16 cellular contexts compared by ENCODE assay signal in the genomic region with DNA sequence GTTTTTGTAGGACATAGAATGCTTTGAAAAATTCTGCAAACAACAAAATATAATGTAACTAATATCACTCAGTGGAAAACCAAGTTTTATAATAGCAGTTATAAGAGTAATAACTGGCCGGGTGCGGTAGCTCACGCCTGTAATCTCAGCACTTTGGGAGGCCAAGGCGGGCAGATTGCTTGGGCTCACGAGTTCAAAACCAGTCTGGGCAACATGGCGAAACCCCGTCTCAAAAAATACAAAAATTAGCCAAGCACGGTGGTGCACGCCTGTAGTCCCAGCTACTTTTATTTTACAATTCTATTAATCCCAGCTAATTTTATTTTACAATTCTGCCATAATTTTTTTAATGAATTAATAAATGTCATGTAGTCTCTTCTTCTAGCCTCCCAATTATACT. TPM values are rescaled to one million over a fixed set of nuclear protein-coding genes. Genes with fewer than 3 reads are reported as not detected.
DNase-seq lines count a peak whose midpoint lies in the region; ATAC-seq and TF ChIP-seq lines count a peak whose summit lies in the region.
"Had no signal": no experiment of that assay in that cellular context is flagged by ENCODE, and none has a peak within 500 bp of the region (broad histone marks: within the 10 kb centered on the region; RNA-seq: fewer than 3 reads in every experiment).

No MANE protein-coding gene starts in this region.

- H3K27ac Mint-ChIP-seq in activated naive CD4-positive, alpha-beta T cell treated with anti-CD3 and anti-CD28 coated beads, Interleukin-2, amount 50 U/mL, for 24 hours, result peak overlapping the region; percentile 82
- H3K27ac Mint-ChIP-seq in immature natural killer cell, result peak overlapping the region; percentile 70 to 100 (median 92)
- no peak overlapping the region for H3K27ac Mint-ChIP-seq in progenitor cell of endocrine pancreas

- no TSS peak for BruUV-seq in PC-3 (replicated peaks; lab: Mats Ljungman, UMichigan)

- ATAC-seq in HG03442 (IDR thresholded peaks at IDR 0.05; ENCODE audit: unreplicated experiment) (no peak), PC-3 (no peak)
- ATAC-seq: gastroesophageal sphincter had no signal

- peak overlapping the region; percentile 91 for H3K4me3 Mint-ChIP-seq in activated naive CD4-positive, alpha-beta T cell treated with anti-CD3 and anti-CD28 coated beads, Interleukin-2, amount 50 U/mL, for 24 hours
- H3K4me3 Mint-ChIP-seq in immature natural killer cell, result peak overlapping the region; percentile 90 to 99 (median 92)
- no peak overlapping the region for H3K4me3 Mint-ChIP-seq in progenitor cell of endocrine pancreas (ENCODE audit: low read depth)

- no peaks in the 10 kb centered on the region for H3K27me3 ChIP-seq in SU-DHL-6 (ENCODE audit: low read length)
- no peaks in the 10 kb centered on the region for H3K27me3 ChIP-seq in PC-3 (ENCODE audit: low read length)
- H3K27me3 ChIP-seq: gastroesophageal sphincter had no signal

- TF ChIP-seq CTCF in SU-DHL-6 (IDR thresholded peaks at IDR 0.05; ENCODE audit: insufficient read depth, low read length, poor library complexity, severe bottlenecking), result no peak
- no peak for TF ChIP-seq CTCF in PC-3 (conservative IDR thresholded peaks at IDR 0.05; ENCODE audit: low read depth, low read length)
- no peak for TF ChIP-seq CTCF in progenitor cell of endocrine pancreas (IDR thresholded peaks at IDR 0.05; ENCODE audit: unreplicated experiment)

- H3K9me3 ChIP-seq in SU-DHL-6 (ENCODE audit: insufficient read depth, low read length) (no peaks in the 10 kb centered on the region), PC-3 (ENCODE audit: low read length) (no peaks in the 10 kb centered on the region)
- H3K9me3 ChIP-seq: gastroesophageal sphincter, SK-N-SH had no signal

- peak overlapping the region; percentile 89 for H3K9ac ChIP-seq in SU-DHL-6 (ENCODE audit: low read length)
- H3K9ac ChIP-seq in PC-3 (ENCODE audit: low read length), result no peak overlapping the region
- H3K9ac ChIP-seq: SK-N-SH had no signal

- no peaks in the 10 kb centered on the region for H3K27me3 Mint-ChIP-seq in activated naive CD4-positive, alpha-beta T cell treated with anti-CD3 and anti-CD28 coated beads, Interleukin-2, amount 50 U/mL, for 24 hours
- H3K27me3 Mint-ChIP-seq in immature natural killer cell (ENCODE audit: low read depth in 3 of 3), result peaks cover 4 to 25% (median 14%) of the 10 kb centered on the region in 3 donors
- no peaks in the 10 kb centered on the region for H3K27me3 Mint-ChIP-seq in progenitor cell of endocrine pancreas

- H3K4me1 Mint-ChIP-seq in activated naive CD4-positive, alpha-beta T cell treated with anti-CD3 and anti-CD28 coated beads, Interleukin-2, amount 50 U/mL, for 24 hours, result peaks cover 53% of the 10 kb centered on the region
- peaks cover 51 to 66% of the 10 kb centered on the region in 2 donors for H3K4me1 Mint-ChIP-seq in immature natural killer cell
- peaks cover 24% of the 10 kb centered on the region for H3K4me1 Mint-ChIP-seq in progenitor cell of endocrine pancreas (ENCODE audit: low read depth)

- POLR2A ChIA-PET in PC-3 (lab: Charles Lee; ENCODE audit: unreplicated experiment), result no interaction called here

- H3K9me2 ChIP-seq in SU-DHL-6 (replicated peaks; ENCODE audit: insufficient read depth, low read length) (no peaks in the 10 kb centered on the region), PC-3 (replicated peaks; ENCODE audit: low read length) (no peaks in the 10 kb centered on the region)
- H3K9me2 ChIP-seq: SK-N-SH had no signal

- peak overlapping the region; percentile 89 for H3K4me3 ChIP-seq in SU-DHL-6 (ENCODE audit: insufficient read depth, low read length, poor library complexity, severe bottlenecking)
- no peak overlapping the region for H3K4me3 ChIP-seq in PC-3 (ENCODE audit: low read length)

- H3F3A ChIP-seq in SU-DHL-6 (ENCODE audit: insufficient read depth) (peaks cover 62% of the 10 kb centered on the region), PC-3 (ENCODE audit: low read length, unreplicated experiment) (no peaks in the 10 kb centered on the region)

- no peaks in the 10 kb centered on the region for H3K9me3 Mint-ChIP-seq in activated naive CD4-positive, alpha-beta T cell treated with anti-CD3 and anti-CD28 coated beads, Interleukin-2, amount 50 U/mL, for 24 hours
- H3K9me3 Mint-ChIP-seq in immature natural killer cell (no peaks in the 10 kb centered on the region), progenitor cell of endocrine pancreas (ENCODE audit: low read depth) (no peaks in the 10 kb centered on the region)

- peak overlapping the region; percentile 92 for H3K27ac ChIP-seq in SU-DHL-6 (ENCODE audit: low read depth, low read length)
- H3K27ac ChIP-seq in PC-3 (ENCODE audit: low read length), result no peak overlapping the region

- H3K36me3 ChIP-seq in SU-DHL-6 (ENCODE audit: low read length), result peaks cover 10% of the 10 kb centered on the region; the same call in 1 of the 2 replicates
- no peaks in the 10 kb centered on the region for H3K36me3 ChIP-seq in PC-3 (ENCODE audit: low read depth, low read length)

- peaks cover 82% of the 10 kb centered on the region for H3K79me2 ChIP-seq in SU-DHL-6 (ENCODE audit: insufficient read depth, low read length)
- peaks cover 31% of the 10 kb centered on the region for H3K79me2 ChIP-seq in PC-3 (ENCODE audit: low read length)

- no peak for DNase-seq in activated naive CD4-positive, alpha-beta T cell treated with Interleukin-2 at 50 U/mL for 16 hours
- DNase-seq in immature natural killer cell, result no peak
- no peak for DNase-seq in PC-3
- no peak for DNase-seq in NCI-H2029 (lab: John Stamatoyannopoulos, UW)
- DNase-seq in progenitor cell of endocrine pancreas (ENCODE audit: low spot score, unreplicated experiment), result no peak
- DNase-seq: effector CD4-positive, alpha-beta T cell; GOT3; kidney glomerular epithelial cell; NCI-H1436 treated with DMSO at 0.1 percent for 48 hours; NCI-H774; SK-N-SH; stimulated activated CD4-positive, alpha-beta T cell treated with anti-CD3 and anti-CD28 coated beads, Interleukin-15, amount 100 ng/mL, for 24 hours had no signal

- no peaks in the 10 kb centered on the region for H3K36me3 Mint-ChIP-seq in activated naive CD4-positive, alpha-beta T cell treated with anti-CD3 and anti-CD28 coated beads, Interleukin-2, amount 50 U/mL, for 24 hours
- peaks cover 0 to 5% (median 0%) of the 10 kb centered on the region in 3 donors for H3K36me3 Mint-ChIP-seq in immature natural killer cell
- H3K36me3 Mint-ChIP-seq in progenitor cell of endocrine pancreas (ENCODE audit: insufficient read depth), result no peaks in the 10 kb centered on the region

- H4K20me1 ChIP-seq in SU-DHL-6 (ENCODE audit: low read depth, low read length) (peaks cover 9% of the 10 kb centered on the region), PC-3 (ENCODE audit: low read length) (no peaks in the 10 kb centered on the region)

- peaks cover 12% of the 10 kb centered on the region for H3K4me1 ChIP-seq in PC-3 (ENCODE audit: insufficient read depth, low read length)

- intact Hi-C loops in PC-3 (cut with micrococcal nuclease), result loop anchor here (5.0 kb wide), 1 partner anchor 52 kb away; no protein-coding TSS in a partner anchor

- CTCF ChIA-PET in PC-3 (lab: Charles Lee), result no interaction called here

- peak overlapping the region; percentile 99 for H3K4me2 ChIP-seq in SU-DHL-6 (ENCODE audit: low read depth, low read length, poor library complexity, severe bottlenecking)
- no peak overlapping the region for H3K4me2 ChIP-seq in PC-3 (ENCODE audit: low read length)

- no peak overlapping the region for H2AFZ ChIP-seq in SU-DHL-6 (ENCODE audit: low read depth, low read length, severe bottlenecking)
- H2AFZ ChIP-seq in PC-3 (ENCODE audit: low read length), result no peak overlapping the region

RNA-seq across cellular contexts. Expression of a gene that starts 2.3 kb away (rescaled TPM):
- polyA plus RNA-seq in immature natural killer cell, result 10 to 100 TPM in 1 of 3 donors, 1 to 10 TPM in 2; 6.4 to 18.9 (median 6.5) TPM
- 6.2 and 11.6 TPM in 2 replicates for total RNA-seq in PC-3 (2014; rRNA removed)
- 17.5 and 17.9 TPM in 2 replicates for total RNA-seq in progenitor cell of endocrine pancreas
